In the genomic region with DNA sequence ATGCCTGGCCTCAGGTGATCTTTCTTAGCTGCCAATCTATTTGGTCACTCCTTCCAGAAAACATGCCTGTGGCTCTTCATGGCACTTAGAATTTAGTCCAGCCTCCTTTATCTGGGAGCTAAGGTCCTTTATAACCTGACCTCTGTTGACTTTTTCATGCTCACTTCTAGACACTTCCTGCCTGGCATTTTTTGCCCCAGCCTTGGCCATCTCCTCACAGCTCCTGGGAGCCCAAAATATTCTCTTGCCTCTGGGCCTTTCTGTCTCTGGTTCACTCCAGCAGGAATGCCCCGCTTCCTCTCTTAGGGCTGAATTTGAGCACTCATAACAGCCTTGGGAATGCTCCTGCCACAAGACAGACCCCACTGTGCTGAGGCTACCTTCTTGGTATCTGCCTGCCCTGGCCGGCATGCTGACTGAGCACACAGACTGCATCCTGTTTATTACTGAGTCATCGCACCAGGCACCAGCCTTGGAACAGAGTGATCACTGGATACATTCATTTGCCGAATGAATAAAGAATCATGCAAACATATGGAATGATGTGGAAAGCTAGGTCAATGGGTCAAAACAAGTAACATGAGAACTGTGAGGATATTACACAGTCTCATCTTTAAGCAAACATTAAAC, we compare ENCODE assay signal across 11 cellular contexts. TPM values are rescaled to one million over a fixed set of nuclear protein-coding genes. Genes with fewer than 3 reads are reported as not detected.
DNase-seq lines count a peak whose midpoint lies in the region; ATAC-seq and TF ChIP-seq lines count a peak whose summit lies in the region.
"Had no signal": no experiment of that assay in that cellular context is flagged by ENCODE, and none has a peak within 500 bp of the region (broad histone marks: within the 10 kb centered on the region; RNA-seq: fewer than 3 reads in every experiment).

No MANE protein-coding gene starts in this region.

- no peaks in the 10 kb centered on the region for H3K79me2 ChIP-seq in GM23248 (ENCODE audit: insufficient read depth)

- no peaks in the 10 kb centered on the region for H3K9me2 ChIP-seq in GM23248 (ENCODE audit: insufficient read depth)

- H3K4me1 ChIP-seq in GM23248 (ENCODE audit: insufficient read depth): peaks cover 21% of the 10 kb centered on the region
- peaks cover 32% of the 10 kb centered on the region for H3K4me1 ChIP-seq in skeletal muscle satellite cell (ENCODE audit: control insufficient read depth, insufficient read depth, low read length)
- H3K4me1 ChIP-seq in endodermal cell (ENCODE audit: control insufficient read depth, insufficient read depth, low read length): no peaks in the 10 kb centered on the region

- H3K9ac ChIP-seq in GM23248 (peak overlapping the region; percentile 51), skeletal muscle satellite cell (ENCODE audit: low read depth, low read length) (peak overlapping the region; percentile 50), endodermal cell (ENCODE audit: extremely low read depth, low read length, poor library complexity, severe bottlenecking) (no peak overlapping the region)

- H3K27ac ChIP-seq in GM23248 (peak overlapping the region; percentile 85), endodermal cell (ENCODE audit: low read depth, low read length) (no peak overlapping the region)

- peak overlapping the region; percentile 31 for H3K4me3 ChIP-seq in GM23248
- H3K4me3 ChIP-seq in skeletal muscle satellite cell (ENCODE audit: low read length): peak overlapping the region; percentile 1
- H3K4me3 ChIP-seq in endodermal cell (ENCODE audit: low read length): no peak overlapping the region

- DNase-seq in GM23248 (peak; percentile 95), fibroblast of peridontal ligament (ENCODE audit: extremely low read depth) (peak; percentile 92), endodermal cell (no peak), putamen (ENCODE audit: low spot score) (no peak)
- no peak for DNase-seq in activated T-cell treated with anti-CD3 and anti-CD28 coated beads, Interleukin-2, amount 50 U/mL, for 72 hours
- DNase-seq: GOT3; naive thymus-derived CD8-positive, alpha-beta T cell; NCI-H446 treated with DMSO at 0.1 percent for 48 hours had no signal

- H3K4me2 ChIP-seq in GM23248 (ENCODE audit: unreplicated experiment): peak overlapping the region; percentile 58
- H3K4me2 ChIP-seq in skeletal muscle satellite cell (ENCODE audit: low read length): peak overlapping the region; percentile 41

- H3K27ac Mint-ChIP-seq in endodermal cell: no peak overlapping the region
- no peak overlapping the region for H3K27ac Mint-ChIP-seq in stimulated activated memory B cell treated with anti-CD40 and anti-IgM and Interleukin-4, amounts not matched to agents 10 μg/mL and 1 μg/mL and 100 μg/mL, for 72 hours
- H3K27ac Mint-ChIP-seq in activated T-cell treated with anti-CD3 and anti-CD28 coated beads, Interleukin-2, amount 50 U/mL, for 72 hours: no peak overlapping the region
- H3K27ac Mint-ChIP-seq: naive thymus-derived CD8-positive, alpha-beta T cell had no signal

- H3F3A ChIP-seq in GM23248 (ENCODE audit: insufficient read depth): peaks cover 22% of the 10 kb centered on the region

- WGBS in GM23248 (ENCODE audit: low coverage in 1 of 2, low lambda C conversion rate in 2 of 2, missing lambda C conversion rate in 2 of 2), 2 experiments: 5 to 9% methylated on average over 4 of the region's 4 CpGs
- 90 to 92% methylated on average over 3 to 4 of the region's 4 CpGs for WGBS in endodermal cell (ENCODE audit: insufficient coverage in 1 of 2, insufficient read length in 1 of 2), 2 experiments

- no peaks in the 10 kb centered on the region for H3K36me3 Mint-ChIP-seq in endodermal cell (ENCODE audit: low read depth)
- H3K36me3 Mint-ChIP-seq in stimulated activated memory B cell treated with anti-CD40 and anti-IgM and Interleukin-4, amounts not matched to agents 10 μg/mL and 1 μg/mL and 100 μg/mL, for 72 hours: no peaks in the 10 kb centered on the region
- H3K36me3 Mint-ChIP-seq in activated T-cell treated with anti-CD3 and anti-CD28 coated beads, Interleukin-2, amount 50 U/mL, for 72 hours (ENCODE audit: insufficient read depth in 2 of 2): peaks cover 2% of the 10 kb centered on the region in 2 donors

- peak overlapping the region; percentile 62 for H2AFZ ChIP-seq in GM23248

- H3K27me3 ChIP-seq in GM23248 (replicated peaks; ENCODE audit: insufficient read depth) (no peaks in the 10 kb centered on the region), skeletal muscle satellite cell (ENCODE audit: control insufficient read depth, insufficient read depth, low read length) (no peaks in the 10 kb centered on the region), endodermal cell (ENCODE audit: control insufficient read depth, insufficient read depth, low read length, poor library complexity, severe bottlenecking) (peaks cover 7% of the 10 kb centered on the region)

- H3K4me3 Mint-ChIP-seq in endodermal cell: no peak overlapping the region
- H3K4me3 Mint-ChIP-seq in stimulated activated memory B cell treated with anti-CD40 and anti-IgM and Interleukin-4, amounts not matched to agents 10 μg/mL and 1 μg/mL and 100 μg/mL, for 72 hours: no peak overlapping the region
- H3K4me3 Mint-ChIP-seq in activated T-cell treated with anti-CD3 and anti-CD28 coated beads, Interleukin-2, amount 50 U/mL, for 72 hours: no peak overlapping the region
- H3K4me3 Mint-ChIP-seq: naive thymus-derived CD8-positive, alpha-beta T cell had no signal

- no peaks in the 10 kb centered on the region for H3K9me3 Mint-ChIP-seq in endodermal cell
- peaks cover 5% of the 10 kb centered on the region for H3K9me3 Mint-ChIP-seq in stimulated activated memory B cell treated with anti-CD40 and anti-IgM and Interleukin-4, amounts not matched to agents 10 μg/mL and 1 μg/mL and 100 μg/mL, for 72 hours
- peaks cover 0 to 2% of the 10 kb centered on the region in 2 donors for H3K9me3 Mint-ChIP-seq in activated T-cell treated with anti-CD3 and anti-CD28 coated beads, Interleukin-2, amount 50 U/mL, for 72 hours

- peak; percentile 99 for ATAC-seq in SK-N-SH treated with all-trans-retinoic acid at 6 μM for 48 hours
- no peak for ATAC-seq in stimulated activated memory B cell treated with anti-CD40 and anti-IgM and Interleukin-4, amounts not matched to agents 10 μg/mL and 1 μg/mL and 100 μg/mL, for 72 hours
- no peak for ATAC-seq in activated T-cell treated with anti-CD3 and anti-CD28 coated beads, Interleukin-2, amount 50 U/mL, for 72 hours (replicated peaks in 1 of 2)
- ATAC-seq: naive thymus-derived CD8-positive, alpha-beta T cell had no signal

- H3K9me3 ChIP-seq in GM23248 (ENCODE audit: low read depth) (no peaks in the 10 kb centered on the region), skeletal muscle satellite cell (replicated peaks; ENCODE audit: low read length) (no peaks in the 10 kb centered on the region), endodermal cell (ENCODE audit: control insufficient read depth, low read length) (no peaks in the 10 kb centered on the region)

- H3K36me3 ChIP-seq in GM23248 (ENCODE audit: low read depth): no peaks in the 10 kb centered on the region
- H3K36me3 ChIP-seq in skeletal muscle satellite cell (ENCODE audit: insufficient read depth, low read length): no peaks in the 10 kb centered on the region
- H3K36me3 ChIP-seq in endodermal cell (ENCODE audit: control insufficient read depth, insufficient read depth, low read length): no peaks in the 10 kb centered on the region

- H3K27me3 Mint-ChIP-seq in endodermal cell (ENCODE audit: insufficient read depth): peaks cover 14% of the 10 kb centered on the region
- H3K27me3 Mint-ChIP-seq in stimulated activated memory B cell treated with anti-CD40 and anti-IgM and Interleukin-4, amounts not matched to agents 10 μg/mL and 1 μg/mL and 100 μg/mL, for 72 hours: peaks cover 49% of the 10 kb centered on the region
- peaks cover 55% of the 10 kb centered on the region for H3K27me3 Mint-ChIP-seq in activated T-cell treated with anti-CD3 and anti-CD28 coated beads, Interleukin-2, amount 50 U/mL, for 72 hours (ENCODE audit: low read depth)

- H3K4me1 Mint-ChIP-seq in endodermal cell: no peaks in the 10 kb centered on the region
- peaks cover 6% of the 10 kb centered on the region for H3K4me1 Mint-ChIP-seq in stimulated activated memory B cell treated with anti-CD40 and anti-IgM and Interleukin-4, amounts not matched to agents 10 μg/mL and 1 μg/mL and 100 μg/mL, for 72 hours
- H3K4me1 Mint-ChIP-seq in activated T-cell treated with anti-CD3 and anti-CD28 coated beads, Interleukin-2, amount 50 U/mL, for 72 hours (ENCODE audit: low read depth): peaks cover 1% of the 10 kb centered on the region
- H3K4me1 Mint-ChIP-seq: naive thymus-derived CD8-positive, alpha-beta T cell had no signal

- no peaks in the 10 kb centered on the region for H4K20me1 ChIP-seq in GM23248 (ENCODE audit: insufficient read depth)

- in situ Hi-C loops in GM23248 (cut with MboI): no loop called here

- TF ChIP-seq CTCF in endodermal cell (conservative IDR thresholded peaks at IDR 0.05): no peak

TF ChIP-seq in SK-N-SH treated with all-trans-retinoic acid at 6 μM for 48 hours, 23 proteins besides CTCF, POLR2A, EP300 and RAD21:
- TF ChIP-seq ZNF70 (CRISPR knock-in tag; IDR thresholded peaks at IDR 0.05): peak; percentile 97
- no peak for TF ChIP-seq ESRRG (CRISPR knock-in tag; IDR thresholded peaks at IDR 0.05)

RNA-seq across cellular contexts. Expression of a gene that starts 5.8 kb away (rescaled TPM):
- total RNA-seq in GM23248 (2014; rRNA removed; shearing (Covaris generic)): 23.4 and 46.7 TPM in 2 replicates
- 59.5 and 61.3 TPM in 2 replicates for polyA plus RNA-seq in GM23248 (2016; fragmentation: Nextera tagmentation; extraction: Ambion mirVana)
- 47.0 and 60.1 TPM in 2 replicates for total RNA-seq in skeletal muscle satellite cell (2012; rRNA removed)
- 10 to 100 TPM; 41.5 to 46.6 TPM for total RNA-seq in endodermal cell
- 65.3 TPM for polyA plus RNA-seq in endodermal cell (2013, experiment 1 of 2)
- 61.7 TPM for polyA plus RNA-seq in endodermal cell (2013, experiment 2 of 2)
- 10 to 100 TPM; 39.3 to 49.5 TPM for total RNA-seq in activated T-cell treated with anti-CD3 and anti-CD28 coated beads, Interleukin-2, amount 50 U/mL, for 72 hours

RNA-seq across cellular contexts. Expression of a gene that starts 44.0 kb away (rescaled TPM):
- 7.8 and 13.1 TPM in 2 replicates for total RNA-seq in GM23248 (2014; rRNA removed; shearing (Covaris generic))
- 14.0 and 14.1 TPM in 2 replicates for polyA plus RNA-seq in GM23248 (2016; fragmentation: Nextera tagmentation; extraction: Ambion mirVana)
- total RNA-seq in skeletal muscle satellite cell (2012; rRNA removed): 6.3 and 10.4 TPM in 2 replicates
- total RNA-seq in endodermal cell: 10 to 100 TPM; 14.4 to 17.6 TPM
- 22.4 TPM for polyA plus RNA-seq in endodermal cell (2013, experiment 1 of 2)
- 25.0 TPM for polyA plus RNA-seq in endodermal cell (2013, experiment 2 of 2)
- total RNA-seq in activated T-cell treated with anti-CD3 and anti-CD28 coated beads, Interleukin-2, amount 50 U/mL, for 72 hours: 10 to 100 TPM; 25.9 to 37.1 TPM

Comparison
In these comparisons a context has a peak if more than half of its experiments do, and no peak if none do; other contexts are left out.
1. DNase-seq: peak in GM23248 (single experiment) and fibroblast of peridontal ligament (single experiment); none in endodermal cell (single experiment), putamen (single experiment) and activated T-cell treated with anti-CD3 and anti-CD28 coated beads, Interleukin-2, amount 50 U/mL, for 72 hours (0 of 2).